Comparison of ENCODE assay signal across 1 cellular context in genomic region chr1:45501502-45501859, GRCh38.
TF ChIP-seq lines count a peak whose summit lies in the region.

No MANE protein-coding gene starts in this region.

TF ChIP-seq in K562, 482 proteins besides CTCF, POLR2A, EP300 and RAD21:
- 0 out of 2 replicates have a peak, but pooled peaks have one; percentile 15 for TF ChIP-seq ETV5 (CRISPR knock-in tag; IDR thresholded peaks at IDR 0.05; ENCODE audit: low read depth)
- TF ChIP-seq CSDE1 (IDR thresholded peaks at IDR 0.05), result no peak
